10 cellular contexts compared by ENCODE assay signal in the genomic region with DNA sequence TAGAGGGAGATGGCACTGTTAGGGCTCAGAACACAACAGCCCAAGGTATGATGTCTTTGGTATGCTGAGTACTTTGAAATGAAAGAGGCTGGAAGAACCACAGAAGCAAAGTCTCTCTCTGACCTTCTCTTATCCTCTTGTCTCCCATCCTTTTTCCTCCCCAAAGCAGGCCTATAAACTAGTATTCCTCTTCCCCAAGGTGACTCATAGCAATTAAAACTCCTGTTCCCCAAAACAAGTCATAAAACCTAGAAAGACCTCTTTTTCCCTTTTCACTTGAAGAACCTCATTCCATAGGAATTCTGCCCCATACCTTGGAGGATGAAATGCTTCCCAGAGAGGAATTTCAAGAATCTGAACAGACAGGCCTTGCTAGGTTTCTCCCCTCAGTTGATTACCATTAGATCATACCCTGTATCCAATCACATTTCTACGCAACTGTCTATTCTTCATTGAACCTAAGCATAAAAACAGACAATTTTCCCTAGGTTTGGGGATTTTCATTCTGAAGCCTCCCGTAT. TPM values are rescaled to one million over a fixed set of nuclear protein-coding genes. Genes with fewer than 3 reads are reported as not detected.
A peak's percentile ranks its signal among the peaks of the same experiment; 100 is the strongest.
DNase-seq lines count a peak whose midpoint lies in the region; ATAC-seq and TF ChIP-seq lines count a peak whose summit lies in the region.
"Had no signal": no experiment of that assay in that cellular context is flagged by ENCODE, and none has a peak within 500 bp of the region (broad histone marks: within the 10 kb centered on the region; RNA-seq: fewer than 3 reads in every experiment).

No MANE protein-coding gene starts in this region.

- ATAC-seq in GM18505 (IDR thresholded peaks at IDR 0.05; ENCODE audit: unreplicated experiment) = no peak
- no peak for ATAC-seq in GM21576 (IDR thresholded peaks at IDR 0.05; ENCODE audit: unreplicated experiment)

- H3K27me3 Mint-ChIP-seq in nephron (ENCODE audit: low read depth) = peaks cover 2% of the 10 kb centered on the region

- H3K27me3 ChIP-seq in dorsolateral prefrontal cortex = no peaks in the 10 kb centered on the region

- DNase-seq in EL = peak; percentile 95
- peak; percentile 95 for DNase-seq in NCI-H226
- DNase-seq in epithelial cell of esophagus (ENCODE audit: low read depth) = peak; percentile 86
- no peak for DNase-seq in activated CD8-positive, alpha-beta memory T cell treated with anti-CD3 and anti-CD28 coated beads for 24 hours
- no peak for DNase-seq in dorsolateral prefrontal cortex
- DNase-seq: CD8-positive, alpha-beta memory T cell had no signal

- TF ChIP-seq POLR2A in GM18505 (IDR thresholded peaks at IDR 0.05; ENCODE audit: borderline replicate concordance, extremely low read depth, insufficient read depth, insufficient read length) = no peak

- H3K27ac ChIP-seq in dorsolateral prefrontal cortex = no peak overlapping the region
- H3K27ac ChIP-seq: SK-N-MC had no signal

- H3K4me3 ChIP-seq in epithelial cell of esophagus (ENCODE audit: low read length) (no peak overlapping the region), dorsolateral prefrontal cortex (no peak overlapping the region)
- H3K4me3 ChIP-seq: SK-N-MC had no signal

- peaks cover 2% of the 10 kb centered on the region for H3K9me3 Mint-ChIP-seq in nephron

- H3K27ac Mint-ChIP-seq in nephron = peak overlapping the region; percentile 31 to 67 (median 60)
- H3K27ac Mint-ChIP-seq: CD8-positive, alpha-beta memory T cell had no signal

- peaks cover 5% of the 10 kb centered on the region for H3K4me1 Mint-ChIP-seq in nephron
- H3K4me1 Mint-ChIP-seq: CD8-positive, alpha-beta memory T cell had no signal

- no peak overlapping the region for H3K4me3 Mint-ChIP-seq in nephron
- H3K4me3 Mint-ChIP-seq: CD8-positive, alpha-beta memory T cell had no signal

- TF ChIP-seq CTCF in epithelial cell of esophagus (IDR thresholded peaks at IDR 0.05; ENCODE audit: insufficient read depth, low read depth, low read length, missing control alignments) = no peak
- no peak for TF ChIP-seq CTCF in nephron (IDR thresholded peaks at IDR 0.05; ENCODE audit: unreplicated experiment in 3 of 3)
- no peak for TF ChIP-seq CTCF in dorsolateral prefrontal cortex (IDR thresholded peaks at IDR 0.05 in 54 of 56, conservative IDR thresholded peaks at IDR 0.05 in 2 of 56; ENCODE audit: low read depth in 1 of 56, partially characterized antibody in 56 of 56)

- H3K36me3 Mint-ChIP-seq in nephron (ENCODE audit: low read depth) = no peaks in the 10 kb centered on the region
- H3K36me3 Mint-ChIP-seq: CD8-positive, alpha-beta memory T cell had no signal

- intact Hi-C loops in dorsolateral prefrontal cortex (cut with DNase I) = no loop called here

RNA-seq across cellular contexts. Expression of gene MDH1, which starts 25.7 kb away (rescaled TPM):
- total RNA-seq in dorsolateral prefrontal cortex = 100 to 1,000 TPM; 170 to 794 (median 563) TPM

RNA-seq across cellular contexts. Expression of gene WDPCP, which starts 26.2 kb away (rescaled TPM):
- 10 to 100 TPM; 22.1 to 56.7 (median 36.8) TPM for total RNA-seq in dorsolateral prefrontal cortex

Comparison
In these comparisons a context has a peak if more than half of its experiments do, and no peak if none do; other contexts are left out.
1. DNase-seq: peak in EL (single experiment), NCI-H226 (single experiment) and epithelial cell of esophagus (single experiment); none in activated CD8-positive, alpha-beta memory T cell treated with anti-CD3 and anti-CD28 coated beads for 24 hours (single experiment) and dorsolateral prefrontal cortex (0 of 10).